ENCODE assay signal across 17 cellular contexts in the genomic region with DNA sequence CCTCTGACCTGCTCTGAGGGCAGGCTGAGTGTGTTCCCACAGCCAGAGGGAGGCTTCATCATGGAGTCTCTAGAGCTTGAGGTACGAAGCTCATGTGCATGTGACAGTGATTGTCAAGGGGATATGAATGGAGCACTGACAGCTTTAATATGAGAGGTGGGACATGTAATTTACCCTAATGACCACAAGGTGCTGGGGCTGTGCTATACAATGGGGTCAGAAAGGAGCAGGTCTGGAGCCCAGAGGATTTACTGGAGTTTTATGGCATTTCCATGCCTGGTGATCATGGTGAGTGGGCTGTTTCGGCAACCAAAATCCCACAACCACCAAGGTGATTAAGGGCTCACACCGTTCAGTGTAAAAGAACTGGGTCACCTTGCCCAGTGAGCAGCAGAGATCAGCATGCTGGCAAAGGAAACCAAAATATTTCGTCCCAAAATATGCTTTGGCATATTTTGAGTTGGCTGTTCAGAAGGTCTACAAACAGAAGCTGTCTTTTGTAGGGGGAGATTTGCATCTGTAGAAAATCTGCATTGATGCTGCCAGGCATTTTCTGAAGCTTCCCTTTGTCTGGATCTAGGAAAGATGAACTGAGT. TPM values are rescaled to one million over a fixed set of nuclear protein-coding genes. Genes with fewer than 3 reads are reported as not detected.
DNase-seq lines count a peak whose midpoint lies in the region; FAIRE-seq and TF ChIP-seq lines count a peak whose summit lies in the region.
"Had no signal": no experiment of that assay in that cellular context is flagged by ENCODE, and none has a peak within 500 bp of the region (broad histone marks: within the 10 kb centered on the region; RNA-seq: fewer than 3 reads in every experiment).

No MANE protein-coding gene starts in this region.

- H3K36me3 Mint-ChIP-seq in chondrocyte (ENCODE audit: low read depth): peaks cover 8% of the 10 kb centered on the region
- no peaks in the 10 kb centered on the region for H3K36me3 Mint-ChIP-seq in progenitor cell of endocrine pancreas (ENCODE audit: insufficient read depth)
- no peaks in the 10 kb centered on the region for H3K36me3 Mint-ChIP-seq in CD8-positive, alpha-beta memory T cell
- H3K36me3 Mint-ChIP-seq: activated naive CD8-positive, alpha-beta T cell had no signal

- no peak for FAIRE-seq in RCC 7860 (lab: Jason Lieb, UNC)
- FAIRE-seq: A549 had no signal

- H3K4me3 Mint-ChIP-seq in chondrocyte (ENCODE audit: unreplicated experiment) (no peak overlapping the region), progenitor cell of endocrine pancreas (ENCODE audit: low read depth) (no peak overlapping the region)
- no peak overlapping the region for H3K4me3 Mint-ChIP-seq in CD8-positive, alpha-beta memory T cell
- H3K4me3 Mint-ChIP-seq: activated naive CD8-positive, alpha-beta T cell had no signal

- no peaks in the 10 kb centered on the region for H3K36me3 ChIP-seq in CD8-positive, alpha-beta memory T cell (ENCODE audit: insufficient read depth, low read length)
- H3K36me3 ChIP-seq: SJCRH30, thoracic aorta had no signal

- no peaks in the 10 kb centered on the region for H3K27me3 ChIP-seq in CD8-positive, alpha-beta memory T cell (ENCODE audit: insufficient read depth, low read length, poor library complexity, severe bottlenecking)
- H3K27me3 ChIP-seq: SJCRH30 had no signal

- H3K9me3 ChIP-seq in CD8-positive, alpha-beta memory T cell (ENCODE audit: low read length): no peaks in the 10 kb centered on the region
- H3K9me3 ChIP-seq: SJCRH30, thoracic aorta had no signal

- TF ChIP-seq CTCF in chondrocyte (IDR thresholded peaks at IDR 0.05): peak; percentile 29
- peak; percentile 36 for TF ChIP-seq CTCF in progenitor cell of endocrine pancreas (IDR thresholded peaks at IDR 0.05; ENCODE audit: unreplicated experiment)

- H3K4me3 ChIP-seq in CD8-positive, alpha-beta memory T cell (ENCODE audit: low read length): no peak overlapping the region
- H3K4me3 ChIP-seq: A549, lung, SJCRH30, thoracic aorta had no signal

- DNase-seq in NCI-H526 (lab: John Stamatoyannopoulos, UW) (peak; percentile 5 to 8), NCI-H526 treated with DMSO at 0.1 percent for 48 hours (lab: John Stamatoyannopoulos, UW) (no peak), NAMALWA (ENCODE audit: low spot score) (peak; percentile 18), chondrocyte (ENCODE audit: low spot score) (no peak), progenitor cell of endocrine pancreas (ENCODE audit: low spot score, unreplicated experiment) (no peak), hippocampal formation (lab: John Stamatoyannopoulos, UW) (no peak), RCC 7860 (ENCODE audit: low spot score) (no peak)
- no peak for DNase-seq in CD8-positive, alpha-beta memory T cell
- DNase-seq: central memory CD4-positive, alpha-beta T cell; NCI-H1436 treated with DMSO at 0.1 percent for 48 hours; NCI-H748 treated with DMSO at 0.1 percent for 48 hours; SJCRH30 had no signal

- H3K27ac ChIP-seq in CD8-positive, alpha-beta memory T cell (ENCODE audit: low read depth, low read length): no peak overlapping the region
- H3K27ac ChIP-seq: A549, epithelial cell of prostate, SJCRH30, thoracic aorta had no signal

- CTCF ChIA-PET in CD8-positive, alpha-beta memory T cell (lab: Charles Lee): no interaction called here

- H3K27ac Mint-ChIP-seq in chondrocyte (ENCODE audit: unreplicated experiment) (no peak overlapping the region), progenitor cell of endocrine pancreas (no peak overlapping the region)
- H3K27ac Mint-ChIP-seq in CD8-positive, alpha-beta memory T cell: no peak overlapping the region
- H3K27ac Mint-ChIP-seq: activated naive CD8-positive, alpha-beta T cell had no signal

- H3K27me3 Mint-ChIP-seq in chondrocyte (ENCODE audit: low read depth) (peaks cover 13% of the 10 kb centered on the region), progenitor cell of endocrine pancreas (peaks cover 16% of the 10 kb centered on the region)
- H3K27me3 Mint-ChIP-seq in CD8-positive, alpha-beta memory T cell: peaks cover 22 to 37% of the 10 kb centered on the region in 2 donors

- POLR2A ChIA-PET in CD8-positive, alpha-beta memory T cell (lab: Charles Lee): no interaction called here

- no peaks in the 10 kb centered on the region for H3K4me1 Mint-ChIP-seq in chondrocyte (ENCODE audit: low read depth)
- H3K4me1 Mint-ChIP-seq in progenitor cell of endocrine pancreas (ENCODE audit: low read depth): no peaks in the 10 kb centered on the region
- no peaks in the 10 kb centered on the region for H3K4me1 Mint-ChIP-seq in CD8-positive, alpha-beta memory T cell

- H3K4me1 ChIP-seq in CD8-positive, alpha-beta memory T cell (ENCODE audit: insufficient read depth, low read length): no peaks in the 10 kb centered on the region
- H3K4me1 ChIP-seq: A549, SJCRH30 had no signal

- peaks cover 24% of the 10 kb centered on the region for H3K9me3 Mint-ChIP-seq in chondrocyte (ENCODE audit: low read depth)
- H3K9me3 Mint-ChIP-seq in progenitor cell of endocrine pancreas (ENCODE audit: low read depth): peaks cover 12% of the 10 kb centered on the region
- no peaks in the 10 kb centered on the region for H3K9me3 Mint-ChIP-seq in CD8-positive, alpha-beta memory T cell

RNA-seq across cellular contexts. Expression of a gene that starts 40.1 kb away (rescaled TPM):
- 0.10 TPM in 1 of 3 replicates, not detected in the others for total RNA-seq in chondrocyte
- 0.16 and 0.17 TPM in 2 replicates for total RNA-seq in progenitor cell of endocrine pancreas
- not detected for total RNA-seq in CD8-positive, alpha-beta memory T cell
- not detected for polyA plus RNA-seq in CD8-positive, alpha-beta memory T cell
- total RNA-seq: thoracic aorta had no signal

Comparison
In these comparisons a context has a peak if more than half of its experiments do, and no peak if none do; other contexts are left out.
1. DNase-seq: peak in NCI-H526 (2 of 2) and NAMALWA (single experiment); none in NCI-H526 treated with DMSO at 0.1 percent for 48 hours (single experiment), chondrocyte (single experiment), progenitor cell of endocrine pancreas (single experiment), hippocampal formation (0 of 2), RCC 7860 (single experiment) and CD8-positive, alpha-beta memory T cell (0 of 5).